ENCODE assay signal across 6 cellular contexts in genomic region chr6:40152196-40152595, GRCh38.
"Had no signal": no experiment of that assay in that cellular context is flagged by ENCODE, and none has a peak within 500 bp of the region (broad histone marks: within the 10 kb centered on the region; RNA-seq: fewer than 3 reads in every experiment).

No MANE protein-coding gene starts in this region.

- H3K36me3 Mint-ChIP-seq: IgD-negative memory B cell had no signal

- ATAC-seq: HepG2, K562 had no signal

- DNase-seq: IMR-90, KBM-7 had no signal

- H3K27ac ChIP-seq: HL-60 had no signal

- H3K4me3 ChIP-seq: K562 had no signal

- H3K4me3 Mint-ChIP-seq: IgD-negative memory B cell had no signal
